In genomic region chr3:5186089-5186853, GRCh38 we compare ENCODE assay signal across 8 cellular contexts.
DNase-seq lines count a peak whose midpoint lies in the region; ATAC-seq and TF ChIP-seq lines count a peak whose summit lies in the region.

No MANE protein-coding gene starts in this region.

- H3K9ac ChIP-seq in rectal smooth muscle tissue (ENCODE audit: low read length) = no peak overlapping the region

- peak; percentile 90 for DNase-seq in CD1c-positive myeloid dendritic cell (ENCODE audit: extremely low spot score)
- DNase-seq in GM20000 (ENCODE audit: low spot score) = peak; percentile 52
- DNase-seq in NOMO-1 (lab: John Stamatoyannopoulos, UW; ENCODE audit: unreplicated experiment in 2 of 2) = peak; percentile 84 to 98
- DNase-seq in coronary artery (ENCODE audit: low spot score) = no peak
- DNase-seq in cortex of kidney (lab: John Stamatoyannopoulos, UW) = no peak
- no peak for DNase-seq in GM03348 (ENCODE audit: low spot score)

- peak overlapping the region; percentile 73 to 97 for H3K27ac ChIP-seq in coronary artery
- no peak overlapping the region for H3K27ac ChIP-seq in rectal smooth muscle tissue (ENCODE audit: low read depth, low read length)

- peaks cover 4% of the 10 kb centered on the region for H3K4me1 ChIP-seq in rectal smooth muscle tissue (ENCODE audit: control insufficient read depth, insufficient read depth, low read length)

- no peaks in the 10 kb centered on the region for H3K36me3 ChIP-seq in rectal smooth muscle tissue (ENCODE audit: control insufficient read depth, insufficient read depth, low read length)

- H3K27me3 ChIP-seq in rectal smooth muscle tissue (ENCODE audit: control insufficient read depth, insufficient read depth, low read length) = no peaks in the 10 kb centered on the region

- H3K4me3 ChIP-seq in coronary artery = peak overlapping the region; percentile 89
- H3K4me3 ChIP-seq in rectal smooth muscle tissue (ENCODE audit: low read length) = peak overlapping the region; percentile 84

- no peak for ATAC-seq in HG03135 (IDR thresholded peaks at IDR 0.05; ENCODE audit: unreplicated experiment)

- TF ChIP-seq CTCF in GM20000 (IDR thresholded peaks at IDR 0.05; ENCODE audit: extremely low read depth, missing control alignments) = no peak
- no peak for TF ChIP-seq CTCF in coronary artery (IDR thresholded peaks at IDR 0.05)

Comparison
In these comparisons a context has a peak if more than half of its experiments do, and no peak if none do; other contexts are left out.
1. DNase-seq: peak in CD1c-positive myeloid dendritic cell (single experiment), GM20000 (single experiment) and NOMO-1 (2 of 2); none in coronary artery (single experiment), cortex of kidney (single experiment) and GM03348 (single experiment).